25 cellular contexts compared by ENCODE assay signal in genomic region chr15:77921664-77922063, GRCh38.
"Had no signal": no experiment of that assay in that cellular context is flagged by ENCODE, and none has a peak within 500 bp of the region (broad histone marks: within the 10 kb centered on the region; RNA-seq: fewer than 3 reads in every experiment).

No MANE protein-coding gene starts in this region.

- ATAC-seq: heart right ventricle; left cardiac atrium; left lung; naive thymus-derived CD4-positive, alpha-beta T cell; right cardiac atrium; stimulated activated naive CD8-positive, alpha-beta T cell treated with anti-CD3 and anti-CD28 coated beads, Interleukin-15, amount 100 ng/mL, for 72 hours had no signal

- H3K36me3 Mint-ChIP-seq: naive thymus-derived CD4-positive, alpha-beta T cell; neural progenitor cell had no signal

- H3K4me2 ChIP-seq: neural progenitor cell had no signal

- H3K27ac Mint-ChIP-seq: dendritic cell treated with granulocyte-macrophage colony-stimulating factor and Interleukin-4, amounts not matched to agents 40 ng/mL and 50 ng/mL, for 4 days; naive thymus-derived CD4-positive, alpha-beta T cell; nephron; neural progenitor cell had no signal

- H3K4me1 ChIP-seq: esophagus squamous epithelium, heart right ventricle, left lung, neural progenitor cell, parathyroid adenoma, prostate gland, suprapubic skin, transverse colon had no signal

- H3K4me3 Mint-ChIP-seq: dendritic cell treated with granulocyte-macrophage colony-stimulating factor and Interleukin-4, amounts not matched to agents 40 ng/mL and 50 ng/mL, for 4 days; naive thymus-derived CD4-positive, alpha-beta T cell; nephron; neural progenitor cell; stimulated activated naive CD8-positive, alpha-beta T cell treated with anti-CD3 and anti-CD28 coated beads, Interleukin-15, amount 100 ng/mL, for 72 hours had no signal

- H3K9ac ChIP-seq: neural progenitor cell, parathyroid adenoma had no signal

- H3K27ac ChIP-seq: esophagus squamous epithelium, heart right ventricle, left lung, neural progenitor cell, parathyroid adenoma, prostate gland, skin epidermis, suprapubic skin, transverse colon had no signal

- H3K36me3 ChIP-seq: esophagus squamous epithelium, heart right ventricle, left lung, neural progenitor cell, prostate gland, suprapubic skin, transverse colon had no signal

- H3K9me3 ChIP-seq: esophagus squamous epithelium, heart right ventricle, left lung, prostate gland, suprapubic skin, transverse colon had no signal

- H3K4me1 Mint-ChIP-seq: naive thymus-derived CD4-positive, alpha-beta T cell; nephron; neural progenitor cell; stimulated activated naive CD8-positive, alpha-beta T cell treated with anti-CD3 and anti-CD28 coated beads, Interleukin-15, amount 100 ng/mL, for 72 hours had no signal

- H3K79me2 ChIP-seq: parathyroid adenoma had no signal

- H3K9me3 Mint-ChIP-seq: dendritic cell treated with granulocyte-macrophage colony-stimulating factor and Interleukin-4, amounts not matched to agents 40 ng/mL and 50 ng/mL, for 4 days; naive thymus-derived CD4-positive, alpha-beta T cell; nephron; neural progenitor cell; stimulated activated naive CD8-positive, alpha-beta T cell treated with anti-CD3 and anti-CD28 coated beads, Interleukin-15, amount 100 ng/mL, for 72 hours had no signal

- DNase-seq: effector memory CD4-positive, alpha-beta T cell; erythroblast; esophagus squamous epithelium; foreskin melanocyte; glutamatergic neuron; heart right ventricle; hippocampal formation; left cardiac atrium; left lung; mesenchymal stem cell; midbrain; naive thymus-derived CD4-positive, alpha-beta T cell; stimulated activated CD4-positive, alpha-beta T cell treated with anti-CD3 and anti-CD28 coated beads, Interleukin-15, amount 100 ng/mL, for 24 hours; stimulated activated CD4-positive, alpha-beta T cell treated with anti-CD3 and anti-CD28 coated beads, Interleukin-2, amount 100 ng/mL, for 48 hours; stimulated activated naive CD4-positive, alpha-beta T cell; stimulated activated naive CD8-positive, alpha-beta T cell treated with anti-CD3 and anti-CD28 coated beads, Interleukin-15, amount 100 ng/mL, for 72 hours; transverse colon had no signal

- H2AFZ ChIP-seq: neural progenitor cell, parathyroid adenoma had no signal

- H3K27me3 ChIP-seq: heart right ventricle, left lung, neural progenitor cell, transverse colon had no signal

- H3K4me3 ChIP-seq: esophagus squamous epithelium, heart right ventricle, left lung, neural progenitor cell, prostate gland, skin epidermis, suprapubic skin, transverse colon had no signal
